ENCODE assay signal across 18 cellular contexts in the genomic region with DNA sequence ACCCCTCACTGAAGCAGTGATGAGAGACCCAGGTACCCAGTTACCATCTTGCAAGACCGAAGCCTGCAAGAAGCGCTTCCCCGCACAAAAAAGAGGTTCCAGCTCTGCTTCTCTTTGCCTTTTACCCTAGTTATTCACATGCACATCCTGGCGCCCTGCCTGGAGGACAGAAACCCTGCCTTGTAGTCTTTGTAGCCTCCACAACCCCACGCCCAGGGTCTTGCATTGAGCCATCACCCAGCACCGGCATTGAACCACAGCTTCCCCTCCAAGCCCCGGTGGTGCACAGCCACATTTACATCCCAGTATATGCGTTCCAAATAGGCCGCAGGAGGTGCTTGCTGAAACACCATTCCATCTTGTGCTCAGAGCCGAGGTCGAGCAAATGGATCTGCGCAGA.
DNase-seq lines count a peak whose midpoint lies in the region; ATAC-seq and TF ChIP-seq lines count a peak whose summit lies in the region.
"Had no signal": no experiment of that assay in that cellular context is flagged by ENCODE, and none has a peak within 500 bp of the region (broad histone marks: within the 10 kb centered on the region; RNA-seq: fewer than 3 reads in every experiment).

No MANE protein-coding gene starts in this region.

- POLR2A ChIA-PET in WTC11 (lab: Charles Lee) = no interaction called here

- H3K27ac Mint-ChIP-seq in WTC11 (no peak overlapping the region), nephron (peak overlapping the region; percentile 19 to 63 (median 44))
- H3K27ac Mint-ChIP-seq: CD4-positive, alpha-beta T cell had no signal

- TF ChIP-seq CTCF in WTC11 (IDR thresholded peaks at IDR 0.05) (no peak), nephron (IDR thresholded peaks at IDR 0.05; ENCODE audit: unreplicated experiment in 3 of 3) (no peak)

- no peaks in the 10 kb centered on the region for H3K9me3 Mint-ChIP-seq in WTC11
- H3K9me3 Mint-ChIP-seq in nephron = no peaks in the 10 kb centered on the region
- H3K9me3 Mint-ChIP-seq: CD4-positive, alpha-beta T cell had no signal

- ATAC-seq in Right ventricle myocardium superior (ENCODE audit: poor library complexity) (no peak), WTC11 (0 out of 2 replicates have a peak, but pooled peaks have one; percentile 25)
- ATAC-seq: HCT116 had no signal

- CTCF ChIA-PET in WTC11 (lab: Charles Lee) = no interaction called here

- H3K4me1 Mint-ChIP-seq in WTC11 (peaks cover 31% of the 10 kb centered on the region), nephron (peaks cover 27% of the 10 kb centered on the region)

- H3K4me3 Mint-ChIP-seq in WTC11 (no peak overlapping the region), nephron (peak overlapping the region in 1 of 3 experiments; percentile 42)
- H3K4me3 Mint-ChIP-seq: CD4-positive, alpha-beta T cell had no signal

- intact Hi-C loops in cardiac septum (cut with DNase I) = no loop called here
- intact Hi-C loops in Right ventricle myocardium superior (cut with DNase I) = no loop called here

- H3K36me3 Mint-ChIP-seq in WTC11 (no peaks in the 10 kb centered on the region), nephron (ENCODE audit: low read depth) (no peaks in the 10 kb centered on the region)

- peaks cover 3% of the 10 kb centered on the region; the same call in 1 of the 2 replicates for H3K27me3 Mint-ChIP-seq in WTC11 (ENCODE audit: low read depth)
- peaks cover 35% of the 10 kb centered on the region for H3K27me3 Mint-ChIP-seq in nephron (ENCODE audit: low read depth)

- DNase-seq in cardiac septum (ENCODE audit: low spot score) (peak; percentile 47), Right ventricle myocardium superior (no peak), MV-4-11 (lab: John Stamatoyannopoulos, UW) (peak; percentile 37), WTC11 (ENCODE audit: low spot score) (no peak), NCI-H1436 (lab: John Stamatoyannopoulos, UW) (no peak), NCI-H187 (lab: John Stamatoyannopoulos, UW) (no peak), HUDEP-2 (lab: John Stamatoyannopoulos, UW; ENCODE audit: unreplicated experiment in 76 of 76) (no peak)
- DNase-seq: 8988T; AML-193; C1 segment of cervical spinal cord; Calu3; CD4-positive, alpha-beta T cell; DMS153; DMS79 treated with DMSO at 0.1 percent for 48 hours; EL; IMR-90 had no signal

TF ChIP-seq in WTC11, 78 proteins besides CTCF, POLR2A, EP300 and RAD21:
- TF ChIP-seq CBFB (CRISPR knock-in tag; IDR thresholded peaks at IDR 0.05; ENCODE audit: low read depth) = no peak
- TF ChIP-seq MYBL2 (CRISPR knock-in tag; IDR thresholded peaks at IDR 0.05) = no peak
- no peak for TF ChIP-seq FOXJ3 (CRISPR knock-in tag; IDR thresholded peaks at IDR 0.05; ENCODE audit: borderline replicate concordance)
- TF ChIP-seq GRHL2 (CRISPR knock-in tag; IDR thresholded peaks at IDR 0.05; ENCODE audit: insufficient replicate concordance, severe bottlenecking) = no peak
- no peak for TF ChIP-seq TCF7 (CRISPR knock-in tag; IDR thresholded peaks at IDR 0.05; ENCODE audit: low read depth)
- TF ChIP-seq ZBTB21 (CRISPR knock-in tag; IDR thresholded peaks at IDR 0.05; ENCODE audit: borderline replicate concordance) = no peak
- no peak for TF ChIP-seq OVOL2 (CRISPR knock-in tag; IDR thresholded peaks at IDR 0.05; ENCODE audit: borderline replicate concordance)
- TF ChIP-seq NR2C2 (CRISPR knock-in tag; IDR thresholded peaks at IDR 0.05) = no peak
- TF ChIP-seq CREB1 (CRISPR knock-in tag; IDR thresholded peaks at IDR 0.05) = no peak
- TF ChIP-seq SP1 (CRISPR knock-in tag; conservative IDR thresholded peaks at IDR 0.05) = no peak
- TF ChIP-seq ATF3 (CRISPR knock-in tag; conservative IDR thresholded peaks at IDR 0.05) = no peak
- no peak for TF ChIP-seq E2F5 (CRISPR knock-in tag; IDR thresholded peaks at IDR 0.05)
- TF ChIP-seq MAX (CRISPR knock-in tag; IDR thresholded peaks at IDR 0.05) = no peak
- TF ChIP-seq ZNF138 (CRISPR knock-in tag; conservative IDR thresholded peaks at IDR 0.05) = no peak
- TF ChIP-seq TEAD4 (CRISPR knock-in tag; IDR thresholded peaks at IDR 0.05) = no peak
- TF ChIP-seq IRF2 (CRISPR knock-in tag; IDR thresholded peaks at IDR 0.05; ENCODE audit: borderline replicate concordance, low read depth) = no peak
- TF ChIP-seq ZNF232 (CRISPR knock-in tag; IDR thresholded peaks at IDR 0.05) = no peak
- TF ChIP-seq PREB (CRISPR knock-in tag; IDR thresholded peaks at IDR 0.05; ENCODE audit: borderline replicate concordance) = no peak
TF ChIP-seq in WTC11: peak in this region for 0.

Comparison
In these comparisons a context has a peak if more than half of its experiments do, and no peak if none do; other contexts are left out.
1. DNase-seq: peak in cardiac septum (single experiment) and MV-4-11 (single experiment); none in Right ventricle myocardium superior (single experiment), WTC11 (single experiment), NCI-H1436 (single experiment), NCI-H187 (0 of 2) and HUDEP-2 (0 of 76).